Comparison of ENCODE assay signal across 8 cellular contexts in the genomic region with DNA sequence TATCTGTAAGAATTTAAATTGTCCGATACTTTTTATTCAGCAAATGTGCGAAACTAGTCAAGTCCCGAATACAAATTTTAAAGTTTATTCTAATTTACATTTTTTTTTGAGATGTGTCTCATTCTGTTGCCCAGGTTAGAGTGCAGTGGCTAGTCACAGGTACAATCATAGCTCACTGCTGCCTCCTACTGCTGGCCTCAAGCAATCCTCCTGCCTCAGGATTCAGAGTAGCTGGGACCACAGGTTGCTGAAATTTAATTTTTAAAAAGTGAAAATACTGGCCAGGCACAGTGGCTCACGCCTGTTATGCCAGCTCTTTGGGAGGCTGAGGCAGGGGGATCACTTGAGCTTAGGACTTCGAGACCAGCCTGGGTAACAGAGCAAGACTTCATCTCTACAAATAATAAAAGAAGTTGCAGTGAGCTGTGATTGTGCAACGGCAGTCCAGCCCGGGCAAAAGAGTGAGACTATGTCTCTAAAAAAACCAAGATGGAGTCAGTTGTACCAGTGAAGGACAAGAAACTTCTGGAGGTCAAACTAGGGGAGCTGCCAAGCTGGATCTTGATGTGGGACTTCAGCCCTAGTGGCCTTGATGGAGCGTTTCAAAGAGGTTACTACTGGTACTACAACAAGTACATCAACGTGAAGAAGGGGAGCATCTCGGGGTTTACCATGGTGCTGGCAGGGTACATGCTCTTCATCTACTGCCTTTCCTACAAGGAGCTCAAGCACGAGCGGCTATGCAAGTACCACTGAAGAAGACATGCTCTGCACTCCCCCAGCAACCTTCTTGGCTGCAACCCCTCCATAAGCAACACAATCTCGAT. TPM values are rescaled to one million over a fixed set of nuclear protein-coding genes. Genes with fewer than 3 reads are reported as not detected.
DNase-seq lines count a peak whose midpoint lies in the region; ATAC-seq and TF ChIP-seq lines count a peak whose summit lies in the region.

No MANE protein-coding gene starts in this region.

- TF ChIP-seq POLR2A in esophagus squamous epithelium (IDR thresholded peaks at IDR 0.05) = no peak

- peak in 9 of 10 experiments; percentile 22 to 42 (median 34) for DNase-seq in CD4-positive, alpha-beta T cell
- DNase-seq in LHCN-M2 (ENCODE audit: low read depth) (peak; percentile 39), esophagus squamous epithelium (lab: John Stamatoyannopoulos, UW) (no peak), smooth muscle cell (lab: John Stamatoyannopoulos, UW; ENCODE audit: unreplicated experiment) (no peak)
- DNase-seq in activated CD4-positive, alpha-beta T cell treated with anti-CD3 and anti-CD28 coated beads, Interleukin-2, amount 10 ng/mL, durations not matched to agents 7 days and 5 days = peak; percentile 75

- ATAC-seq in CD4-positive, alpha-beta T cell (ENCODE audit: poor library complexity) = peak; percentile 75
- ATAC-seq in HG03469 (IDR thresholded peaks at IDR 0.05; ENCODE audit: unreplicated experiment) (no peak), GM18870 (IDR thresholded peaks at IDR 0.05; ENCODE audit: unreplicated experiment) (no peak), HG03280 (IDR thresholded peaks at IDR 0.05; ENCODE audit: unreplicated experiment) (no peak)

- H3F3A ChIP-seq in smooth muscle cell (ENCODE audit: low read depth) = no peaks in the 10 kb centered on the region

- H3K9me3 Mint-ChIP-seq in CD4-positive, alpha-beta T cell = no peaks in the 10 kb centered on the region
- H3K9me3 Mint-ChIP-seq in activated CD4-positive, alpha-beta T cell treated with anti-CD3 and anti-CD28 coated beads, Interleukin-2, amount 10 ng/mL, durations not matched to agents 7 days and 5 days = no peaks in the 10 kb centered on the region

- no peak overlapping the region for H3K4me3 Mint-ChIP-seq in CD4-positive, alpha-beta T cell
- no peak overlapping the region for H3K4me3 Mint-ChIP-seq in activated CD4-positive, alpha-beta T cell treated with anti-CD3 and anti-CD28 coated beads, Interleukin-2, amount 10 ng/mL, durations not matched to agents 7 days and 5 days

- H3K36me3 ChIP-seq in esophagus squamous epithelium = peaks cover 0 to 68% (median 9%) of the 10 kb centered on the region in 3 donors
- H3K36me3 ChIP-seq in smooth muscle cell (ENCODE audit: low read depth) = peaks cover 7% of the 10 kb centered on the region

- intact Hi-C loops in CD4-positive, alpha-beta T cell (cut with DNase I, micrococcal nuclease) = loop anchor here (1.0 to 10.0 kb wide), 3 partner anchors 71 to 716 kb away; partner anchors contain the start of genes CCDC47 (in 1 of the 2) and DDX42 (in 1 of the 2)
- intact Hi-C loops in esophagus squamous epithelium (cut with DNase I) = loop anchor here (10.0 kb wide), 1 partner anchor 66 kb away; no protein-coding TSS in a partner anchor

- POLR2A ChIA-PET in CD4-positive, alpha-beta T cell (lab: Charles Lee) = interaction anchor here (1.5 to 10.7 kb wide), 2 partner anchors 13 to 71 kb away, joined by 13 to 453 read pairs; partner anchors contain the start of genes CEP95 and DDX5
- POLR2A ChIA-PET in activated CD4-positive, alpha-beta T cell treated with anti-CD3 and anti-CD28 coated beads, Interleukin-2, amount 10 ng/mL, durations not matched to agents 7 days and 5 days (lab: Charles Lee) = interaction anchor here (0.8 kb wide), 1 partner anchor 70 kb away, joined by 4 read pairs; no protein-coding TSS in a partner anchor

- H3K4me1 ChIP-seq in esophagus squamous epithelium (peaks cover 0 to 26% (median 18%) of the 10 kb centered on the region in 3 donors), smooth muscle cell (ENCODE audit: low read depth) (peaks cover 11% of the 10 kb centered on the region)

- H2AFZ ChIP-seq in smooth muscle cell (ENCODE audit: low read depth) = no peak overlapping the region

- no peak overlapping the region for H3K27ac Mint-ChIP-seq in CD4-positive, alpha-beta T cell
- no peak overlapping the region for H3K27ac Mint-ChIP-seq in activated CD4-positive, alpha-beta T cell treated with anti-CD3 and anti-CD28 coated beads, Interleukin-2, amount 10 ng/mL, durations not matched to agents 7 days and 5 days

- H4K20me1 ChIP-seq in smooth muscle cell (ENCODE audit: low read depth) = no peaks in the 10 kb centered on the region

- H3K4me2 ChIP-seq in smooth muscle cell = no peak overlapping the region

- CTCF ChIA-PET in CD4-positive, alpha-beta T cell (lab: Charles Lee) = interaction anchor here (0.5 to 5.7 kb wide), 9 partner anchors 11 to 472 kb away, joined by 3 to 61 read pairs (median 5); partner anchors contain the start of genes CEP95 and DDX5
- CTCF ChIA-PET in activated CD4-positive, alpha-beta T cell treated with anti-CD3 and anti-CD28 coated beads, Interleukin-2, amount 10 ng/mL, durations not matched to agents 7 days and 5 days (lab: Charles Lee) = interaction anchor here (0.6 to 5.7 kb wide), 27 partner anchors 9 to 227 kb away, joined by 3 to 73 read pairs (median 4); partner anchors contain the start of genes CEP95 and DDX5

- peaks cover 69% of the 10 kb centered on the region for H3K36me3 Mint-ChIP-seq in CD4-positive, alpha-beta T cell (ENCODE audit: low read depth)
- peaks cover 40% of the 10 kb centered on the region for H3K36me3 Mint-ChIP-seq in activated CD4-positive, alpha-beta T cell treated with anti-CD3 and anti-CD28 coated beads, Interleukin-2, amount 10 ng/mL, durations not matched to agents 7 days and 5 days (ENCODE audit: low read depth)

- H3K27ac ChIP-seq in CD4-positive, alpha-beta T cell (ENCODE audit: low read depth, low read length) = no peak overlapping the region
- H3K27ac ChIP-seq in esophagus squamous epithelium = no peak overlapping the region
- no peak overlapping the region for H3K27ac ChIP-seq in smooth muscle cell (ENCODE audit: low read depth)

- H3K4me1 Mint-ChIP-seq in CD4-positive, alpha-beta T cell (ENCODE audit: low read depth) = peaks cover 25% of the 10 kb centered on the region
- H3K4me1 Mint-ChIP-seq in activated CD4-positive, alpha-beta T cell treated with anti-CD3 and anti-CD28 coated beads, Interleukin-2, amount 10 ng/mL, durations not matched to agents 7 days and 5 days = peaks cover 37% of the 10 kb centered on the region

- no peaks in the 10 kb centered on the region for H3K27me3 Mint-ChIP-seq in CD4-positive, alpha-beta T cell
- no peaks in the 10 kb centered on the region for H3K27me3 Mint-ChIP-seq in activated CD4-positive, alpha-beta T cell treated with anti-CD3 and anti-CD28 coated beads, Interleukin-2, amount 10 ng/mL, durations not matched to agents 7 days and 5 days

- no peaks in the 10 kb centered on the region for H3K27me3 ChIP-seq in CD4-positive, alpha-beta T cell (ENCODE audit: control insufficient read depth, insufficient read depth, low read length)
- H3K27me3 ChIP-seq in esophagus squamous epithelium (no peaks in the 10 kb centered on the region), smooth muscle cell (ENCODE audit: low read depth) (no peaks in the 10 kb centered on the region)

- WGBS in esophagus squamous epithelium, 2 donors = 86 to 87% methylated on average over 13 of the region's 13 CpGs
- WGBS in smooth muscle cell (ENCODE audit: low lambda C conversion rate) = 97% methylated on average over 13 of the region's 13 CpGs

- peaks cover 20% of the 10 kb centered on the region for H3K79me2 ChIP-seq in smooth muscle cell (ENCODE audit: low read depth)

- H3K9me3 ChIP-seq in CD4-positive, alpha-beta T cell (ENCODE audit: control insufficient read depth, low read length) = no peaks in the 10 kb centered on the region
- H3K9me3 ChIP-seq in esophagus squamous epithelium = no peaks in the 10 kb centered on the region
- H3K9me3 ChIP-seq in smooth muscle cell (replicated peaks; ENCODE audit: low read depth) = no peaks in the 10 kb centered on the region

- H3K9ac ChIP-seq in smooth muscle cell (ENCODE audit: low read depth) = no peak overlapping the region

- no peak overlapping the region for H3K4me3 ChIP-seq in esophagus squamous epithelium
- no peak overlapping the region for H3K4me3 ChIP-seq in smooth muscle cell

- TF ChIP-seq CTCF in CD4-positive, alpha-beta T cell (IDR thresholded peaks at IDR 0.05) = peak; percentile 69
- TF ChIP-seq CTCF in esophagus squamous epithelium (IDR thresholded peaks at IDR 0.05) (peak in 5 of 6 experiments; percentile 38 to 73 (median 44)), smooth muscle cell (IDR thresholded peaks at IDR 0.05; ENCODE audit: borderline replicate concordance, insufficient read depth, poor library complexity, severe bottlenecking) (peak; percentile 48)

RNA-seq across cellular contexts. Expression of gene POLG2, which starts 5.6 kb away (rescaled TPM):
- total RNA-seq in CD4-positive, alpha-beta T cell = 10 to 100 TPM; 32.8 to 34.1 TPM
- total RNA-seq in LHCN-M2 (2014; rRNA removed) = 6.5 and 8.7 TPM in 2 replicates
- polyA plus RNA-seq in LHCN-M2 (2012) = 4.4 TPM
- 10 to 100 TPM; 36.6 to 37.5 TPM for total RNA-seq in activated CD4-positive, alpha-beta T cell treated with anti-CD3 and anti-CD28 coated beads, Interleukin-2, amount 10 ng/mL, durations not matched to agents 7 days and 5 days
- total RNA-seq in esophagus squamous epithelium = 10 to 100 TPM in 1 of 4 donors, 1 to 10 TPM in 3; 3.9 to 12.0 (median 8.2) TPM
- total RNA-seq in smooth muscle cell = 8.2 and 22.6 TPM in 2 replicates
- polyA plus RNA-seq in smooth muscle cell = 8.0 and 11.8 TPM in 2 replicates

RNA-seq across cellular contexts. Expression of gene DDX5, which starts 14.8 kb away (rescaled TPM):
- total RNA-seq in CD4-positive, alpha-beta T cell = 1,000 to 10,000 TPM; 2,388 to 2,534 TPM
- total RNA-seq in LHCN-M2 (2014; rRNA removed) (371 and 663 TPM in 2 replicates), esophagus squamous epithelium (100 to 1,000 TPM; 347 to 847 (median 488) TPM), smooth muscle cell (679 and 752 TPM in 2 replicates)
- 313 TPM for polyA plus RNA-seq in LHCN-M2 (2012)
- 100 to 1,000 TPM; 797 to 802 TPM for total RNA-seq in activated CD4-positive, alpha-beta T cell treated with anti-CD3 and anti-CD28 coated beads, Interleukin-2, amount 10 ng/mL, durations not matched to agents 7 days and 5 days
- 446 and 533 TPM in 2 replicates for polyA plus RNA-seq in smooth muscle cell

RNA-seq across cellular contexts. Expression of gene CEP95, which starts 15.5 kb away (rescaled TPM):
- 100 to 1,000 TPM; 256 to 269 TPM for total RNA-seq in CD4-positive, alpha-beta T cell
- total RNA-seq in LHCN-M2 (2014; rRNA removed) (15.0 and 17.8 TPM in 2 replicates), esophagus squamous epithelium (10 to 100 TPM; 10.3 to 44.1 (median 23.6) TPM), smooth muscle cell (55.4 and 59.5 TPM in 2 replicates)
- polyA plus RNA-seq in LHCN-M2 (2012) = 8.8 TPM
- 10 to 100 TPM; 45.4 to 48.1 TPM for total RNA-seq in activated CD4-positive, alpha-beta T cell treated with anti-CD3 and anti-CD28 coated beads, Interleukin-2, amount 10 ng/mL, durations not matched to agents 7 days and 5 days
- 21.3 and 35.6 TPM in 2 replicates for polyA plus RNA-seq in smooth muscle cell

RNA-seq across cellular contexts. Expression of gene MILR1, which starts 42.3 kb away (rescaled TPM):
- under 1 TPM in 1 of 2 experiments, not detected in 1; 0.30 TPM for total RNA-seq in CD4-positive, alpha-beta T cell
- total RNA-seq in LHCN-M2 (2014; rRNA removed) (36.8 and 52.6 TPM in 2 replicates), esophagus squamous epithelium (1 to 10 TPM in 3 of 4 donors, under 1 TPM in 1; 0.79 to 8.1 (median 1.8) TPM), smooth muscle cell (not detected in 2 replicates)
- 10.1 TPM for polyA plus RNA-seq in LHCN-M2 (2012)
- total RNA-seq in activated CD4-positive, alpha-beta T cell treated with anti-CD3 and anti-CD28 coated beads, Interleukin-2, amount 10 ng/mL, durations not matched to agents 7 days and 5 days = under 1 TPM in 1 of 2 experiments, not detected in 1; 0.27 TPM
- not detected in 2 replicates for polyA plus RNA-seq in smooth muscle cell

Comparison
In these comparisons a context has a peak if more than half of its experiments do, and no peak if none do; other contexts are left out.
1. DNase-seq: peak in CD4-positive, alpha-beta T cell (9 of 10), LHCN-M2 (single experiment) and activated CD4-positive, alpha-beta T cell treated with anti-CD3 and anti-CD28 coated beads, Interleukin-2, amount 10 ng/mL, durations not matched to agents 7 days and 5 days (single experiment); none in esophagus squamous epithelium (single experiment) and smooth muscle cell (single experiment).
2. Peak in every context shown above with its lines, with median percentiles within 50 percentile points of each other: CTCF ChIP-seq.